In genomic region chrX:56563231-56564116, GRCh38 we compare ENCODE assay signal across 8 cellular contexts. TPM values are rescaled to one million over a fixed set of nuclear protein-coding genes. Genes with fewer than 3 reads are reported as not detected.
A peak's percentile ranks its signal among the peaks of the same experiment; 100 is the strongest.
DNase-seq lines count a peak whose midpoint lies in the region; ATAC-seq lines count a peak whose summit lies in the region.

TSS of gene UBQLN2 (plus strand) at chrX:56563627. CDS start at chrX:56563874, 247 bp downstream.

- H3K27ac ChIP-seq in cingulate gyrus (ENCODE audit: low read depth, low read length) = peak within 1 kb of the TSS; percentile 88

- ATAC-seq in GM18909 (IDR thresholded peaks at IDR 0.05; ENCODE audit: poor library complexity, unreplicated experiment) = peak; percentile 76
- ATAC-seq in HG03196 (IDR thresholded peaks at IDR 0.05; ENCODE audit: unreplicated experiment) = peak; percentile 80

- DNase-seq in AG08395 (ENCODE audit: low spot score) (peak; percentile 52), NCI-H460 (ENCODE audit: extremely low read depth, low read depth) (peak; percentile 69), left kidney (ENCODE audit: low read depth, low spot score) (peak; percentile 90)
- peak; percentile 75 to 76 for DNase-seq in activated CD4-positive, alpha-beta T cell treated with anti-CD3 and anti-CD28 coated beads for 4 hours
- DNase-seq in stimulated activated CD4-positive, alpha-beta T cell treated with anti-CD3 and anti-CD28 coated beads, Interleukin-2, amount 100 ng/mL, for 24 hours = peak; percentile 77 to 79

RNA-seq across cellular contexts. Expression of gene UBQLN2, which starts in this region (rescaled TPM):
- 15.7 and 18.1 TPM in 2 replicates for total RNA-seq in NCI-H460 (2014; rRNA removed; shearing (Covaris generic))
- polyA plus RNA-seq in NCI-H460 (2014; cell fraction: nucleus; rRNA removed) = 8.3 and 11.2 TPM in 2 replicates

Comparison
In these comparisons a context has a peak if more than half of its experiments do, and no peak if none do; other contexts are left out.
1. Peak in every context shown above with its lines: DNase-seq, ATAC-seq and H3K27ac ChIP-seq.